In the genomic region with DNA sequence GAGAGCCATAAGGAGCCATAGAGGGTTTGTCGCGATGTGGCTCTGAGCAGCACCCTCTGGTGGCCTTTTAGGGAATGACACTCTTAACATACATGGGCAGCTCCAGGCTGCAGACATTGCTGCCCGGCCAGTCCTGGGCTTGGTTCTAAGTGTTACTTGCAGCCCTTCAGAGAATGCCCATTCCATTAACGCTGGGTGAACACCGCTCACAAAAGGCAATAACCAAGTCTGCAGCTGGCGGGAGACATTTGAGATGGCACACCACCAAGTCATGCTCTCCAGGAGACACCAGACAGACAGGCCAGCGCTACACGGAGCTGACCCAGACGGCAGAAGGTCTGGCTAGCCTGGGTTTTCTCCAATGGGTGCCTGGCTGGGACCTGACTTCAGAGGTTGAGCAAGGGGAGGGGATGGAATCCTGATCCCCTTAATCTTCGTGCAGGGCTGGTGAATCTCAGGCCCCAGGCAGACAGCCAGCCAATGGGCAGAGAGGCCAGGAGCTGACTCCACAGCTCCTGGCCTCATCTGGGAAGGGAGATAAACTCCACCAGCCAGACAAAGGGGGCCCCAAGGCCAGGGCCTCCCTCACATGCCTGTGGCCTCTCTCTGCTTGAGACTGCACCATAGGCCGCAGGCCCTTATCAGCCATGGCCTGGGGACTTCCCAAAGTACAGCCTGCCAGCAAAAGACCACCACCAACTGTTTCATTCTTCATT, we compare ENCODE assay signal across 1 cellular context.
TF ChIP-seq lines count a peak whose summit lies in the region.

No MANE protein-coding gene starts in this region.

TF ChIP-seq in HepG2, 621 proteins besides CTCF, POLR2A, EP300 and RAD21 (continued from another document and continues in another):
- TF ChIP-seq, protein P1, sequence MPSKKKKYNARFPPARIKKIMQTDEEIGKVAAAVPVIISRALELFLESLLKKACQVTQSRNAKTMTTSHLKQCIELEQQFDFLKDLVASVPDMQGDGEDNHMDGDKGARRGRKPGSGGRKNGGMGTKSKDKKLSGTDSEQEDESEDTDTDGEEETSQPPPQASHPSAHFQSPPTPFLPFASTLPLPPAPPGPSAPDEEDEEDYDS (CRISPR knock-in tag; IDR thresholded peaks at IDR 0.05): no peak
- TF ChIP-seq HOXA3 (CRISPR knock-in tag; IDR thresholded peaks at IDR 0.05): no peak
- TF ChIP-seq CHCHD3 (CRISPR knock-in tag; IDR thresholded peaks at IDR 0.05): no peak
- TF ChIP-seq, protein P2, sequence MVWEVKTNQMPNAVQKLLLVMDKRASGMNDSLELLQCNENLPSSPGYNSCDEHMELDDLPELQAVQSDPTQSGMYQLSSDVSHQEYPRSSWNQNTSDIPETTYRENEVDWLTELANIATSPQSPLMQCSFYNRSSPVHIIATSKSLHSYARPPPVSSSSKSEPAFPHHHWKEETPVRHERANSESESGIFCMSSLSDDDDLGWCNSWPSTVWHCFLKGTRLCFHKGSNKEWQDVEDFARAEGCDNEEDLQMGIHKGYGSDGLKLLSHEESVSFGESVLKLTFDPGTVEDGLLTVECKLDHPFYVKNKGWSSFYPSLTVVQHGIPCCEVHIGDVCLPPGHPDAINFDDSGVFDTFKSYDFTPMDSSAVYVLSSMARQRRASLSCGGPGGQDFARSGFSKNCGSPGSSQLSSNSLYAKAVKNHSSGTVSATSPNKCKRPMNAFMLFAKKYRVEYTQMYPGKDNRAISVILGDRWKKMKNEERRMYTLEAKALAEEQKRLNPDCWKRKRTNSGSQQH (CRISPR knock-in tag; IDR thresholded peaks at IDR 0.05; ENCODE audit: low read depth): no peak
- no peak for TF ChIP-seq CEBPG (CRISPR knock-in tag; IDR thresholded peaks at IDR 0.05)
- TF ChIP-seq PHF5A (CRISPR knock-in tag; IDR thresholded peaks at IDR 0.05; ENCODE audit: low read depth, unreplicated experiment): no peak
- TF ChIP-seq NFE2 (CRISPR knock-in tag; IDR thresholded peaks at IDR 0.05): no peak
- TF ChIP-seq, protein P3, sequence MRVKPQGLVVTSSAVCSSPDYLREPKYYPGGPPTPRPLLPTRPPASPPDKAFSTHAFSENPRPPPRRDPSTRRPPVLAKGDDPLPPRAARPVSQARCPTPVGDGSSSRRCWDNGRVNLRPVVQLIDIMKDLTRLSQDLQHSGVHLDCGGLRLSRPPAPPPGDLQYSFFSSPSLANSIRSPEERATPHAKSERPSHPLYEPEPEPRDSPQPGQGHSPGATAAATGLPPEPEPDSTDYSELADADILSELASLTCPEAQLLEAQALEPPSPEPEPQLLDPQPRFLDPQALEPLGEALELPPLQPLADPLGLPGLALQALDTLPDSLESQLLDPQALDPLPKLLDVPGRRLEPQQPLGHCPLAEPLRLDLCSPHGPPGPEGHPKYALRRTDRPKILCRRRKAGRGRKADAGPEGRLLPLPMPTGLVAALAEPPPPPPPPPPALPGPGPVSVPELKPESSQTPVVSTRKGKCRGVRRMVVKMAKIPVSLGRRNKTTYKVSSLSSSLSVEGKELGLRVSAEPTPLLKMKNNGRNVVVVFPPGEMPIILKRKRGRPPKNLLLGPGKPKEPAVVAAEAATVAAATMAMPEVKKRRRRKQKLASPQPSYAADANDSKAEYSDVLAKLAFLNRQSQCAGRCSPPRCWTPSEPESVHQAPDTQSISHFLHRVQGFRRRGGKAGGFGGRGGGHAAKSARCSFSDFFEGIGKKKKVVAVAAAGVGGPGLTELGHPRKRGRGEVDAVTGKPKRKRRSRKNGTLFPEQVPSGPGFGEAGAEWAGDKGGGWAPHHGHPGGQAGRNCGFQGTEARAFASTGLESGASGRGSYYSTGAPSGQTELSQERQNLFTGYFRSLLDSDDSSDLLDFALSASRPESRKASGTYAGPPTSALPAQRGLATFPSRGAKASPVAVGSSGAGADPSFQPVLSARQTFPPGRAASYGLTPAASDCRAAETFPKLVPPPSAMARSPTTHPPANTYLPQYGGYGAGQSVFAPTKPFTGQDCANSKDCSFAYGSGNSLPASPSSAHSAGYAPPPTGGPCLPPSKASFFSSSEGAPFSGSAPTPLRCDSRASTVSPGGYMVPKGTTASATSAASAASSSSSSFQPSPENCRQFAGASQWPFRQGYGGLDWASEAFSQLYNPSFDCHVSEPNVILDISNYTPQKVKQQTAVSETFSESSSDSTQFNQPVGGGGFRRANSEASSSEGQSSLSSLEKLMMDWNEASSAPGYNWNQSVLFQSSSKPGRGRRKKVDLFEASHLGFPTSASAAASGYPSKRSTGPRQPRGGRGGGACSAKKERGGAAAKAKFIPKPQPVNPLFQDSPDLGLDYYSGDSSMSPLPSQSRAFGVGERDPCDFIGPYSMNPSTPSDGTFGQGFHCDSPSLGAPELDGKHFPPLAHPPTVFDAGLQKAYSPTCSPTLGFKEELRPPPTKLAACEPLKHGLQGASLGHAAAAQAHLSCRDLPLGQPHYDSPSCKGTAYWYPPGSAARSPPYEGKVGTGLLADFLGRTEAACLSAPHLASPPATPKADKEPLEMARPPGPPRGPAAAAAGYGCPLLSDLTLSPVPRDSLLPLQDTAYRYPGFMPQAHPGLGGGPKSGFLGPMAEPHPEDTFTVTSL (CRISPR knock-in tag; IDR thresholded peaks at IDR 0.05; ENCODE audit: borderline replicate concordance): no peak
- TF ChIP-seq ZNF337 (CRISPR knock-in tag; IDR thresholded peaks at IDR 0.05; ENCODE audit: borderline replicate concordance, low read depth): no peak
- TF ChIP-seq ZNF451 (CRISPR knock-in tag; IDR thresholded peaks at IDR 0.05): no peak
- TF ChIP-seq RFX5 (IDR thresholded peaks at IDR 0.05; ENCODE audit: low read depth, low read length): no peak
- TF ChIP-seq, protein P4, sequence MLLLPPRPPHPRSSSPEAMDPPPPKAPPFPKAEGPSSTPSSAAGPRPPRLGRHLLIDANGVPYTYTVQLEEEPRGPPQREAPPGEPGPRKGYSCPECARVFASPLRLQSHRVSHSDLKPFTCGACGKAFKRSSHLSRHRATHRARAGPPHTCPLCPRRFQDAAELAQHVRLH (CRISPR knock-in tag; IDR thresholded peaks at IDR 0.05; ENCODE audit: borderline replicate concordance, low read depth): no peak
- no peak for TF ChIP-seq AGO1 (IDR thresholded peaks at IDR 0.05; ENCODE audit: low read depth, low read length, poor library complexity, severe bottlenecking)
- TF ChIP-seq MTF1 (CRISPR knock-in tag; IDR thresholded peaks at IDR 0.05): no peak
- 0 out of 2 replicates have a peak, but pooled peaks have one; percentile 34 for TF ChIP-seq FOXJ3 (CRISPR knock-in tag; IDR thresholded peaks at IDR 0.05; ENCODE audit: borderline replicate concordance)
- TF ChIP-seq ZNF282 (IDR thresholded peaks at IDR 0.05; ENCODE audit: partially characterized antibody): no peak
- TF ChIP-seq ZNF703 (CRISPR knock-in tag; IDR thresholded peaks at IDR 0.05; ENCODE audit: borderline replicate concordance): no peak
- no peak for TF ChIP-seq FLYWCH1 (CRISPR knock-in tag; IDR thresholded peaks at IDR 0.05)
- TF ChIP-seq, protein P5, sequence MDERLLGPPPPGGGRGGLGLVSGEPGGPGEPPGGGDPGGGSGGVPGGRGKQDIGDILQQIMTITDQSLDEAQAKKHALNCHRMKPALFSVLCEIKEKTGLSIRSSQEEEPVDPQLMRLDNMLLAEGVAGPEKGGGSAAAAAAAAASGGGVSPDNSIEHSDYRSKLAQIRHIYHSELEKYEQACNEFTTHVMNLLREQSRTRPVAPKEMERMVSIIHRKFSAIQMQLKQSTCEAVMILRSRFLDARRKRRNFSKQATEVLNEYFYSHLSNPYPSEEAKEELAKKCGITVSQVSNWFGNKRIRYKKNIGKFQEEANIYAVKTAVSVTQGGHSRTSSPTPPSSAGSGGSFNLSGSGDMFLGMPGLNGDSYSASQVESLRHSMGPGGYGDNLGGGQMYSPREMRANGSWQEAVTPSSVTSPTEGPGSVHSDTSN (CRISPR knock-in tag; IDR thresholded peaks at IDR 0.05): no peak
- TF ChIP-seq, protein P6, sequence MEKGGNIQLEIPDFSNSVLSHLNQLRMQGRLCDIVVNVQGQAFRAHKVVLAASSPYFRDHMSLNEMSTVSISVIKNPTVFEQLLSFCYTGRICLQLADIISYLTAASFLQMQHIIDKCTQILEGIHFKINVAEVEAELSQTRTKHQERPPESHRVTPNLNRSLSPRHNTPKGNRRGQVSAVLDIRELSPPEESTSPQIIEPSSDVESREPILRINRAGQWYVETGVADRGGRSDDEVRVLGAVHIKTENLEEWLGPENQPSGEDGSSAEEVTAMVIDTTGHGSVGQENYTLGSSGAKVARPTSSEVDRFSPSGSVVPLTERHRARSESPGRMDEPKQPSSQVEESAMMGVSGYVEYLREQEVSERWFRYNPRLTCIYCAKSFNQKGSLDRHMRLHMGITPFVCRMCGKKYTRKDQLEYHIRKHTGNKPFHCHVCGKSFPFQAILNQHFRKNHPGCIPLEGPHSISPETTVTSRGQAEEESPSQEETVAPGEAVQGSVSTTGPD (CRISPR knock-in tag; IDR thresholded peaks at IDR 0.05): 0 out of 2 replicates have a peak, but pooled peaks have one; percentile 59
- TF ChIP-seq, protein P7, sequence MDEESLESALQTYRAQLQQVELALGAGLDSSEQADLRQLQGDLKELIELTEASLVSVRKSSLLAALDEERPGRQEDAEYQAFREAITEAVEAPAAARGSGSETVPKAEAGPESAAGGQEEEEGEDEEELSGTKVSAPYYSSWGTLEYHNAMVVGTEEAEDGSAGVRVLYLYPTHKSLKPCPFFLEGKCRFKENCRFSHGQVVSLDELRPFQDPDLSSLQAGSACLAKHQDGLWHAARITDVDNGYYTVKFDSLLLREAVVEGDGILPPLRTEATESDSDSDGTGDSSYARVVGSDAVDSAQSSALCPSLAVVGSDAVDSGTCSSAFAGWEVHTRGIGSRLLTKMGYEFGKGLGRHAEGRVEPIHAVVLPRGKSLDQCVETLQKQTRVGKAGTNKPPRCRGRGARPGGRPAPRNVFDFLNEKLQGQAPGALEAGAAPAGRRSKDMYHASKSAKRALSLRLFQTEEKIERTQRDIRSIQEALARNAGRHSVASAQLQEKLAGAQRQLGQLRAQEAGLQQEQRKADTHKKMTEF (CRISPR knock-in tag; IDR thresholded peaks at IDR 0.05): no peak
- no peak for TF ChIP-seq SUZ12 (IDR thresholded peaks at IDR 0.05; ENCODE audit: low read depth, low read length)
- no peak for TF ChIP-seq SRY (CRISPR knock-in tag; IDR thresholded peaks at IDR 0.05)
- TF ChIP-seq, protein P8, sequence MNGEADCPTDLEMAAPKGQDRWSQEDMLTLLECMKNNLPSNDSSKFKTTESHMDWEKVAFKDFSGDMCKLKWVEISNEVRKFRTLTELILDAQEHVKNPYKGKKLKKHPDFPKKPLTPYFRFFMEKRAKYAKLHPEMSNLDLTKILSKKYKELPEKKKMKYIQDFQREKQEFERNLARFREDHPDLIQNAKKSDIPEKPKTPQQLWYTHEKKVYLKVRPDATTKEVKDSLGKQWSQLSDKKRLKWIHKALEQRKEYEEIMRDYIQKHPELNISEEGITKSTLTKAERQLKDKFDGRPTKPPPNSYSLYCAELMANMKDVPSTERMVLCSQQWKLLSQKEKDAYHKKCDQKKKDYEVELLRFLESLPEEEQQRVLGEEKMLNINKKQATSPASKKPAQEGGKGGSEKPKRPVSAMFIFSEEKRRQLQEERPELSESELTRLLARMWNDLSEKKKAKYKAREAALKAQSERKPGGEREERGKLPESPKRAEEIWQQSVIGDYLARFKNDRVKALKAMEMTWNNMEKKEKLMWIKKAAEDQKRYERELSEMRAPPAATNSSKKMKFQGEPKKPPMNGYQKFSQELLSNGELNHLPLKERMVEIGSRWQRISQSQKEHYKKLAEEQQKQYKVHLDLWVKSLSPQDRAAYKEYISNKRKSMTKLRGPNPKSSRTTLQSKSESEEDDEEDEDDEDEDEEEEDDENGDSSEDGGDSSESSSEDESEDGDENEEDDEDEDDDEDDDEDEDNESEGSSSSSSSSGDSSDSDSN (CRISPR knock-in tag; IDR thresholded peaks at IDR 0.05): peak; percentile 35
- TF ChIP-seq, protein P9, sequence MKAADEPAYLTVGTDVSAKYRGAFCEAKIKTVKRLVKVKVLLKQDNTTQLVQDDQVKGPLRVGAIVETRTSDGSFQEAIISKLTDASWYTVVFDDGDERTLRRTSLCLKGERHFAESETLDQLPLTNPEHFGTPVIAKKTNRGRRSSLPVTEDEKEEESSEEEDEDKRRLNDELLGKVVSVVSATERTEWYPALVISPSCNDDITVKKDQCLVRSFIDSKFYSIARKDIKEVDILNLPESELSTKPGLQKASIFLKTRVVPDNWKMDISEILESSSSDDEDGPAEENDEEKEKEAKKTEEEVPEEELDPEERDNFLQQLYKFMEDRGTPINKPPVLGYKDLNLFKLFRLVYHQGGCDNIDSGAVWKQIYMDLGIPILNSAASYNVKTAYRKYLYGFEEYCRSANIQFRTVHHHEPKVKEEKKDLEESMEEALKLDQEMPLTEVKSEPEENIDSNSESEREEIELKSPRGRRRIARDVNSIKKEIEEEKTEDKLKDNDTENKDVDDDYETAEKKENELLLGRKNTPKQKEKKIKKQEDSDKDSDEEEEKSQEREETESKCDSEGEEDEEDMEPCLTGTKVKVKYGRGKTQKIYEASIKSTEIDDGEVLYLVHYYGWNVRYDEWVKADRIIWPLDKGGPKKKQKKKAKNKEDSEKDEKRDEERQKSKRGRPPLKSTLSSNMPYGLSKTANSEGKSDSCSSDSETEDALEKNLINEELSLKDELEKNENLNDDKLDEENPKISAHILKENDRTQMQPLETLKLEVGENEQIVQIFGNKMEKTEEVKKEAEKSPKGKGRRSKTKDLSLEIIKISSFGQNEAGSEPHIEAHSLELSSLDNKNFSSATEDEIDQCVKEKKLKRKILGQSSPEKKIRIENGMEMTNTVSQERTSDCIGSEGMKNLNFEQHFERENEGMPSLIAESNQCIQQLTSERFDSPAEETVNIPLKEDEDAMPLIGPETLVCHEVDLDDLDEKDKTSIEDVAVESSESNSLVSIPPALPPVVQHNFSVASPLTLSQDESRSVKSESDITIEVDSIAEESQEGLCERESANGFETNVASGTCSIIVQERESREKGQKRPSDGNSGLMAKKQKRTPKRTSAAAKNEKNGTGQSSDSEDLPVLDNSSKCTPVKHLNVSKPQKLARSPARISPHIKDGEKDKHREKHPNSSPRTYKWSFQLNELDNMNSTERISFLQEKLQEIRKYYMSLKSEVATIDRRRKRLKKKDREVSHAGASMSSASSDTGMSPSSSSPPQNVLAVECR (CRISPR knock-in tag; IDR thresholded peaks at IDR 0.05; ENCODE audit: borderline replicate concordance): no peak; the same call in 1 of the 2 replicates
- TF ChIP-seq HCFC1 (IDR thresholded peaks at IDR 0.05; ENCODE audit: low read depth, low read length): no peak
- TF ChIP-seq TCF7L2 (IDR thresholded peaks at IDR 0.05; ENCODE audit: low read depth, low read length): no peak
- TF ChIP-seq ZNF737 (CRISPR knock-in tag; IDR thresholded peaks at IDR 0.05; ENCODE audit: borderline replicate concordance): no peak
- no peak for TF ChIP-seq ZNF572 (CRISPR knock-in tag; IDR thresholded peaks at IDR 0.05)
- TF ChIP-seq U2AF2 (IDR thresholded peaks at IDR 0.05; ENCODE audit: low read depth, low read length): no peak
- TF ChIP-seq ZNF776 (CRISPR knock-in tag; IDR thresholded peaks at IDR 0.05): no peak
- no peak for TF ChIP-seq ZNF44 (CRISPR knock-in tag; IDR thresholded peaks at IDR 0.05)
- no peak for TF ChIP-seq ZBTB42 (CRISPR knock-in tag; IDR thresholded peaks at IDR 0.05)
- TF ChIP-seq MAFG (CRISPR knock-in tag; IDR thresholded peaks at IDR 0.05): 0 out of 2 replicates have a peak, but pooled peaks have one; percentile 8
- 0 out of 2 replicates have a peak, but pooled peaks have one; percentile 21 for TF ChIP-seq SSRP1 (CRISPR knock-in tag; IDR thresholded peaks at IDR 0.05)
- TF ChIP-seq DNMT1 (CRISPR knock-in tag; IDR thresholded peaks at IDR 0.05): no peak
- TF ChIP-seq, protein P10, sequence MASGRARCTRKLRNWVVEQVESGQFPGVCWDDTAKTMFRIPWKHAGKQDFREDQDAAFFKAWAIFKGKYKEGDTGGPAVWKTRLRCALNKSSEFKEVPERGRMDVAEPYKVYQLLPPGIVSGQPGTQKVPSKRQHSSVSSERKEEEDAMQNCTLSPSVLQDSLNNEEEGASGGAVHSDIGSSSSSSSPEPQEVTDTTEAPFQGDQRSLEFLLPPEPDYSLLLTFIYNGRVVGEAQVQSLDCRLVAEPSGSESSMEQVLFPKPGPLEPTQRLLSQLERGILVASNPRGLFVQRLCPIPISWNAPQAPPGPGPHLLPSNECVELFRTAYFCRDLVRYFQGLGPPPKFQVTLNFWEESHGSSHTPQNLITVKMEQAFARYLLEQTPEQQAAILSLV (CRISPR knock-in tag; IDR thresholded peaks at IDR 0.05; ENCODE audit: borderline replicate concordance): no peak
